ENCODE assay signal across 1 cellular context in genomic region chr15:50424066-50424890, GRCh38.
TF ChIP-seq lines count a peak whose summit lies in the region.

TSS of gene USP8 (plus strand) at chr15:50424405. CDS start at chr15:50439074, 14,669 bp downstream.

TF ChIP-seq in HepG2, 621 proteins besides CTCF, POLR2A, EP300 and RAD21 (continued from another document and continues in another):
- TF ChIP-seq, protein P1, sequence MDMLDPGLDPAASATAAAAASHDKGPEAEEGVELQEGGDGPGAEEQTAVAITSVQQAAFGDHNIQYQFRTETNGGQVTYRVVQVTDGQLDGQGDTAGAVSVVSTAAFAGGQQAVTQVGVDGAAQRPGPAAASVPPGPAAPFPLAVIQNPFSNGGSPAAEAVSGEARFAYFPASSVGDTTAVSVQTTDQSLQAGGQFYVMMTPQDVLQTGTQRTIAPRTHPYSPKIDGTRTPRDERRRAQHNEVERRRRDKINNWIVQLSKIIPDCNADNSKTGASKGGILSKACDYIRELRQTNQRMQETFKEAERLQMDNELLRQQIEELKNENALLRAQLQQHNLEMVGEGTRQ (IDR thresholded peaks at IDR 0.05; ENCODE audit: low read depth, low read length), result no peak
- TF ChIP-seq, protein P1 (CRISPR knock-in tag; IDR thresholded peaks at IDR 0.05; ENCODE audit: borderline replicate concordance), result peak; percentile 32; the same call in 1 of the 2 replicates
- no peak; the same call in 1 of the 2 replicates for TF ChIP-seq PITX1 (CRISPR knock-in tag; IDR thresholded peaks at IDR 0.05)
- no peak for TF ChIP-seq ZKSCAN1 (IDR thresholded peaks at IDR 0.05; ENCODE audit: low read length)
- no peak for TF ChIP-seq MTA3 (CRISPR knock-in tag; IDR thresholded peaks at IDR 0.05)
- peak; percentile 74 for TF ChIP-seq KDM5A (IDR thresholded peaks at IDR 0.05; ENCODE audit: borderline replicate concordance, low read length)
- peak; percentile 87 for TF ChIP-seq POGK (CRISPR knock-in tag; conservative IDR thresholded peaks at IDR 0.05)
- TF ChIP-seq GABPA (IDR thresholded peaks at IDR 0.05; ENCODE audit: low read depth, low read length), result peak; percentile 59
- peak; percentile 85 for TF ChIP-seq GABPA (CRISPR knock-in tag; IDR thresholded peaks at IDR 0.05; ENCODE audit: low read depth)
- peak; percentile 32; the same call in 1 of the 2 replicates for TF ChIP-seq REPIN1 (CRISPR knock-in tag; IDR thresholded peaks at IDR 0.05; ENCODE audit: borderline replicate concordance, low read depth)
- peak; percentile 39 for TF ChIP-seq ZNF883 (CRISPR knock-in tag; IDR thresholded peaks at IDR 0.05; ENCODE audit: not compliant biosample characterization)
- TF ChIP-seq NBN (conservative IDR thresholded peaks at IDR 0.05), result no peak
- 0 out of 2 replicates have a peak, but pooled peaks have one; percentile 33 for TF ChIP-seq ARHGAP35 (CRISPR knock-in tag; IDR thresholded peaks at IDR 0.05; ENCODE audit: borderline replicate concordance)
- TF ChIP-seq ZNF484 (CRISPR knock-in tag; IDR thresholded peaks at IDR 0.05; ENCODE audit: borderline replicate concordance, low read depth), result no peak
- no peak; the same call in 1 of the 2 replicates for TF ChIP-seq ZFP90 (CRISPR knock-in tag; IDR thresholded peaks at IDR 0.05; ENCODE audit: borderline replicate concordance)
- TF ChIP-seq ZNF746 (CRISPR knock-in tag; IDR thresholded peaks at IDR 0.05), result peak; percentile 95
- TF ChIP-seq ZBTB26 (CRISPR knock-in tag; IDR thresholded peaks at IDR 0.05; ENCODE audit: borderline replicate concordance), result peak; percentile 72; the same call in 1 of the 2 replicates
- TF ChIP-seq FOXA1 (IDR thresholded peaks at IDR 0.05), result no peak
- TF ChIP-seq FOXA1 (CRISPR knock-in tag; IDR thresholded peaks at IDR 0.05), result peak; percentile 31; the same call in 1 of the 2 replicates
- TF ChIP-seq MTF1 (CRISPR knock-in tag; IDR thresholded peaks at IDR 0.05), result no peak
- TF ChIP-seq MAZ (IDR thresholded peaks at IDR 0.05; ENCODE audit: borderline replicate concordance, low read depth, low read length), result peak; percentile 95; the same call in 1 of the 2 replicates
- TF ChIP-seq MAZ (CRISPR knock-in tag; IDR thresholded peaks at IDR 0.05; ENCODE audit: low read depth), result peak; percentile 91
- TF ChIP-seq, protein P2, sequence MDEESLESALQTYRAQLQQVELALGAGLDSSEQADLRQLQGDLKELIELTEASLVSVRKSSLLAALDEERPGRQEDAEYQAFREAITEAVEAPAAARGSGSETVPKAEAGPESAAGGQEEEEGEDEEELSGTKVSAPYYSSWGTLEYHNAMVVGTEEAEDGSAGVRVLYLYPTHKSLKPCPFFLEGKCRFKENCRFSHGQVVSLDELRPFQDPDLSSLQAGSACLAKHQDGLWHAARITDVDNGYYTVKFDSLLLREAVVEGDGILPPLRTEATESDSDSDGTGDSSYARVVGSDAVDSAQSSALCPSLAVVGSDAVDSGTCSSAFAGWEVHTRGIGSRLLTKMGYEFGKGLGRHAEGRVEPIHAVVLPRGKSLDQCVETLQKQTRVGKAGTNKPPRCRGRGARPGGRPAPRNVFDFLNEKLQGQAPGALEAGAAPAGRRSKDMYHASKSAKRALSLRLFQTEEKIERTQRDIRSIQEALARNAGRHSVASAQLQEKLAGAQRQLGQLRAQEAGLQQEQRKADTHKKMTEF (CRISPR knock-in tag; IDR thresholded peaks at IDR 0.05), result peak; percentile 62
- TF ChIP-seq HDAC1 (CRISPR knock-in tag; IDR thresholded peaks at IDR 0.05), result peak; percentile 80
- TF ChIP-seq ZNF580 (CRISPR knock-in tag; IDR thresholded peaks at IDR 0.05; ENCODE audit: borderline replicate concordance, low read depth), result no peak; the same call in 1 of the 2 replicates
- TF ChIP-seq, protein P3, sequence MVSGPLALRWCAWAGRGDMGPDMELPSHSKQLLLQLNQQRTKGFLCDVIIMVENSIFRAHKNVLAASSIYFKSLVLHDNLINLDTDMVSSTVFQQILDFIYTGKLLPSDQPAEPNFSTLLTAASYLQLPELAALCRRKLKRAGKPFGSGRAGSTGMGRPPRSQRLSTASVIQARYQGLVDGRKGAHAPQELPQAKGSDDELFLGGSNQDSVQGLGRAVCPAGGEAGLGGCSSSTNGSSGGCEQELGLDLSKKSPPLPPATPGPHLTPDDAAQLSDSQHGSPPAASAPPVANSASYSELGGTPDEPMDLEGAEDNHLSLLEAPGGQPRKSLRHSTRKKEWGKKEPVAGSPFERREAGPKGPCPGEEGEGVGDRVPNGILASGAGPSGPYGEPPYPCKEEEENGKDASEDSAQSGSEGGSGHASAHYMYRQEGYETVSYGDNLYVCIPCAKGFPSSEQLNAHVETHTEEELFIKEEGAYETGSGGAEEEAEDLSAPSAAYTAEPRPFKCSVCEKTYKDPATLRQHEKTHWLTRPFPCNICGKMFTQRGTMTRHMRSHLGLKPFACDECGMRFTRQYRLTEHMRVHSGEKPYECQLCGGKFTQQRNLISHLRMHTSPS (CRISPR knock-in tag; IDR thresholded peaks at IDR 0.05; ENCODE audit: low read depth), result peak; percentile 17; the same call in 1 of the 2 replicates
- TF ChIP-seq, protein P4, sequence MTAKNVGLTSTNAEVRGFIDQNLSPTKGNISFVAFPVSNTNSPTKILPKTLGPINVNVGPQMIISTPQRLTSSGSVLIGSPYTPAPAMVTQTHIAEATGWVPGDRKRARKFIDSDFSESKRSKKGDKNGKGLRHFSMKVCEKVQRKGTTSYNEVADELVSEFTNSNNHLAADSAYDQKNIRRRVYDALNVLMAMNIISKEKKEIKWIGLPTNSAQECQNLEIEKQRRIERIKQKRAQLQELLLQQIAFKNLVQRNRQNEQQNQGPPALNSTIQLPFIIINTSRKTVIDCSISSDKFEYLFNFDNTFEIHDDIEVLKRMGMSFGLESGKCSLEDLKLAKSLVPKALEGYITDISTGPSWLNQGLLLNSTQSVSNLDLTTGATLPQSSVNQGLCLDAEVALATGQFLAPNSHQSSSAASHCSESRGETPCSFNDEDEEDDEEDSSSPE (CRISPR knock-in tag; IDR thresholded peaks at IDR 0.05), result peak; percentile 27; the same call in 1 of the 2 replicates
- TF ChIP-seq ZNF549 (CRISPR knock-in tag; IDR thresholded peaks at IDR 0.05), result no peak
- TF ChIP-seq BCLAF1 (IDR thresholded peaks at IDR 0.05), result no peak
- peak; percentile 49; the same call in 1 of the 2 replicates for TF ChIP-seq TFAP4 (IDR thresholded peaks at IDR 0.05; ENCODE audit: borderline replicate concordance, low read depth)
- no peak; the same call in 1 of the 2 replicates for TF ChIP-seq ZNF556 (CRISPR knock-in tag; IDR thresholded peaks at IDR 0.05; ENCODE audit: borderline replicate concordance)
- no peak for TF ChIP-seq SOX13 (IDR thresholded peaks at IDR 0.05)
- peak in 1 of 2 experiments; percentile 24; a peak in 1 of 4 replicates for TF ChIP-seq SOX13 (CRISPR knock-in tag; conservative IDR thresholded peaks at IDR 0.05 in 1 of 2, IDR thresholded peaks at IDR 0.05 in 1 of 2)
- peak; percentile 76; the same call in 1 of the 2 replicates for TF ChIP-seq ZNF441 (CRISPR knock-in tag; IDR thresholded peaks at IDR 0.05; ENCODE audit: borderline replicate concordance)
- TF ChIP-seq MYC (CRISPR knock-in tag; IDR thresholded peaks at IDR 0.05; ENCODE audit: borderline replicate concordance), result peak; percentile 82
- TF ChIP-seq ZNF44 (CRISPR knock-in tag; IDR thresholded peaks at IDR 0.05), result no peak; the same call in none of the 2 replicates
- peak; percentile 39; the same call in 1 of the 2 replicates for TF ChIP-seq SUZ12 (IDR thresholded peaks at IDR 0.05; ENCODE audit: low read depth, low read length)
- TF ChIP-seq ZSCAN5A (CRISPR knock-in tag; IDR thresholded peaks at IDR 0.05; ENCODE audit: borderline replicate concordance), result no peak
- peak; percentile 62; the same call in 1 of the 2 replicates for TF ChIP-seq HMGXB3 (CRISPR knock-in tag; IDR thresholded peaks at IDR 0.05; ENCODE audit: borderline replicate concordance)
